Comparison of ENCODE assay signal across 20 cellular contexts in the genomic region with DNA sequence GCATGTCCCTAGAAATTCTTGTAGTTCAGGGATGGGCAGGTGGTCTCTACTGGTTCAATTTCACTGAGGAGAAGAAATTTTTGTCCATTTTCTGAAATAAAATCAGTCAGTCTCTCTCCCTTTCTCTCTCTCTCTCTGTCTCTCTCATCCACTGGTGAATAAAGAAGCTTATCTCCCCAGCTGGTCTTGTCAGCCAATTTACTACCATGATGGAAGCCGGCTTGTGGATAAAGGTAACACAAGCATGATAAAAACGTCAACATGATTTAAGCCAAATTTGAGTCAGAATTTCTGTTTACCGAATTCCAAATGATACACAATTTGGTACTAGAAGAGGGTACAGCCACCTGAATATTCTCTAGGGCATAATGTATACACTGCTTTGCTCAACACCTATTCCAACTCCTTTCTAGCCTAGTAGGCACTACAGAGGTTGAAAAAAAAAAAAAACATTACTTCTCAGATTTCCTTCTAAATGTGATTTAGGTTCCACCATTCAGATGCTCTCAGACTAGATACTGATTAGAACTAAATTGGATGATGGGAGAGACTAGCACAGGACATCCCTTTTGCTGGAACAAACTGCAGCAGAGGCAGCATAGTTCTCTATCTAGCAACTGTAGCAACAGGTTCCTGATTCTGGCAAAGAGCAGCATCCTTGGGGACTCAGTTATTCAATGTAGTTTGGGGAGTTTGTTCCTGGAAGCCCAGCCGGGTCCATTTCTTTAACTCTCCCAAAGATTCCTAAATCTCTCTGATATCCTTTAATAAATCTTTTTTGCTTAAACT.
"Had no signal": no experiment of that assay in that cellular context is flagged by ENCODE, and none has a peak within 500 bp of the region (broad histone marks: within the 10 kb centered on the region; RNA-seq: fewer than 3 reads in every experiment).

No MANE protein-coding gene starts in this region.

- ATAC-seq: esophagus mucosa; gastrocnemius medialis; heart right ventricle; psoas muscle; right lobe of liver; stimulated activated effector memory CD8-positive, alpha-beta T cell treated with anti-CD3 and anti-CD28 coated beads, Interleukin-12 subunit alpha, Interleukin-12 subunit beta, amount 100 ng/mL, for 72 hours; stimulated activated naive CD8-positive, alpha-beta T cell treated with anti-CD3 and anti-CD28 coated beads, Interleukin-15, Interleukin-2, amounts not matched to agents 100 U/mL and 50 U/mL, for 24 hours had no signal

- H3K9me3 Mint-ChIP-seq: naive B cell; nephron; stimulated activated effector memory CD8-positive, alpha-beta T cell treated with anti-CD3 and anti-CD28 coated beads, Interleukin-12 subunit alpha, Interleukin-12 subunit beta, amount 100 ng/mL, for 72 hours; type B pancreatic cell had no signal

- H3K27me3 ChIP-seq: gastrocnemius medialis, heart right ventricle, right lobe of liver, suprapubic skin, thyroid gland had no signal

- H3K27ac Mint-ChIP-seq: naive B cell; nephron; stimulated activated effector memory CD8-positive, alpha-beta T cell treated with anti-CD3 and anti-CD28 coated beads, Interleukin-12 subunit alpha, Interleukin-12 subunit beta, amount 100 ng/mL, for 72 hours; type B pancreatic cell had no signal

- H3K36me3 ChIP-seq: gastrocnemius medialis, heart right ventricle, left ventricle myocardium inferior, right lobe of liver, suprapubic skin, thyroid gland had no signal

- H3K4me1 ChIP-seq: left ventricle myocardium inferior, suprapubic skin had no signal

- H3K27ac ChIP-seq: gastrocnemius medialis, heart right ventricle, left ventricle myocardium inferior, psoas muscle, right lobe of liver, suprapubic skin, thyroid gland had no signal

- H3K4me1 Mint-ChIP-seq: stimulated activated effector memory CD8-positive, alpha-beta T cell treated with anti-CD3 and anti-CD28 coated beads, Interleukin-12 subunit alpha, Interleukin-12 subunit beta, amount 100 ng/mL, for 72 hours had no signal

- H3K4me3 ChIP-seq: gastrocnemius medialis, heart right ventricle, left ventricle myocardium inferior, lung, psoas muscle, right lobe of liver, suprapubic skin, thyroid gland had no signal

- H3K36me3 Mint-ChIP-seq: naive B cell; stimulated activated effector memory CD8-positive, alpha-beta T cell treated with anti-CD3 and anti-CD28 coated beads, Interleukin-12 subunit alpha, Interleukin-12 subunit beta, amount 100 ng/mL, for 72 hours had no signal

- H3K4me3 Mint-ChIP-seq: naive B cell; nephron; stimulated activated effector memory CD8-positive, alpha-beta T cell treated with anti-CD3 and anti-CD28 coated beads, Interleukin-12 subunit alpha, Interleukin-12 subunit beta, amount 100 ng/mL, for 72 hours; type B pancreatic cell had no signal

- DNase-seq: effector memory CD4-positive, alpha-beta T cell; gastrocnemius medialis; heart right ventricle; islet precursor cell; left ventricle myocardium inferior; mesendoderm; naive B cell; psoas muscle; retina; right lobe of liver; stimulated activated CD4-positive, alpha-beta T cell treated with anti-CD3 and anti-CD28 coated beads, Interleukin-4, amount 100 ng/mL, for 1 hour; stimulated activated CD8-positive, alpha-beta memory T cell treated with anti-CD3 and anti-CD28 coated beads, Interleukin-4, amount 100 ng/mL, for 48 hours; stimulated activated naive CD8-positive, alpha-beta T cell treated with anti-CD3 and anti-CD28 coated beads, Interleukin-15, Interleukin-2, amounts not matched to agents 100 U/mL and 50 U/mL, for 24 hours; thyroid gland had no signal

- H3K9me3 ChIP-seq: gastrocnemius medialis, heart right ventricle, left ventricle myocardium inferior, psoas muscle, right lobe of liver, suprapubic skin, thyroid gland had no signal

- H3K27me3 Mint-ChIP-seq: type B pancreatic cell had no signal
